8 cellular contexts compared by ENCODE assay signal in the genomic region with DNA sequence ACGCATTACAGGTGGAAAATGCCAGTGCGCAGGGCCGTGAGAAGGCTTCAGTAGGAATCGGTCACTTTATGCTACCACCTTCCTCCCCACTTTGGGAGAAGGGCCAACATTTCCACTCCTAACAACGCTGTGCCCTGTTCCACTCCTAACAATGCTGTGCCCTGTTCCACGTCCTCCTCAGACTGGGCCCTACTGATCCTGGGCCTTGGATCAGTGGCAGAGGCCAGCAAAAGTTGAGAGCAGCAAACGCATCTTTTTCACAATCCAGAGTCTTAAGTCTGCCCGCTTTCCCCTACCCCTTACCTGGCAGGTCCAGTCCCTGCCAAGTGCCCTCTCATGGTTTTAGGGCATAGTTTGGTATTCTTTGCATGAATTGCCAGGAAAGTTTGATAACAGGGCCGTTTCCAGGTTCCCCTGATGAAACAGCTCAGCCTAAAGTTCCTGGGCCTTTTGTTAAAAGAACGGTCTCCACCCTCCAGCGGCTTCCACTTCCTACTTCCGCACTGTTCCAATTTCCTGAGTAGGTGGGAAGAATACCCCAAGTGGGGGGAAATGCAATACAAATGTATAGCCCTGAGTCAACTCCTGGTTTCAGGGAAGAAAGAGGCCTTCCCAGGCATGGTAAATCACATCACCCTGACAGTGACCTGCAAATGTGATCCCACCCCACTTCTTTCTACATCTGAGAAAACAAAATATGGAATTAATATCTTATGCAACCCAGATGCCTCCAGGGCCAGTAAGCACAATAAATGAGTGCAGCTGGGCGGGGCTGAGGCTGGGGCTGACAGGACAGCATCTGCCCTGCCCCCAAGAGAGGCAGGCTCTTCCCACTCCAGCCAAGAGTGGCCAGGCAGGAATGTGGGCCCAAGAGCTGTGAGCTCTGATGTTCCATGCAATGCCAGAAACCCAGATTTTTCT. TPM values are rescaled to one million over a fixed set of nuclear protein-coding genes. Genes with fewer than 3 reads are reported as not detected.
DNase-seq lines count a peak whose midpoint lies in the region; ATAC-seq and TF ChIP-seq lines count a peak whose summit lies in the region.

No MANE protein-coding gene starts in this region.

- no peak for TF ChIP-seq POLR2A in transverse colon (IDR thresholded peaks at IDR 0.05)

- DNase-seq in AG04450 (ENCODE audit: low read depth, low spot score), result peak; percentile 88
- DNase-seq in medulla oblongata (ENCODE audit: extremely low spot score), result peak; percentile 77
- peak; percentile 85 for DNase-seq in transverse colon
- no peak for DNase-seq in AML-193 (lab: John Stamatoyannopoulos, UW)
- DNase-seq in DMS53 (lab: John Stamatoyannopoulos, UW), result no peak

- CTCF ChIA-PET in AG04450 (lab: Charles Lee), result interaction anchor here (0.6 to 2.4 kb wide), 4 partner anchors 15 to 67 kb away, joined by 3 to 7 read pairs (median 4); a partner anchor contains a TSS

- intact Hi-C loops in transverse colon (cut with DNase I; ENCODE audit: low total_unique reads), result no loop called here

- no peak for TF ChIP-seq CTCF in AG04450 (IDR thresholded peaks at IDR 0.05; ENCODE audit: low read depth, low read length)
- TF ChIP-seq CTCF in transverse colon (IDR thresholded peaks at IDR 0.05), result no peak

- TF ChIP-seq RAD21 in Ishikawa (IDR thresholded peaks at IDR 0.05; ENCODE audit: low read depth), result no peak; the same call in 1 of the 2 replicates

- H3K36me3 ChIP-seq in duodenal mucosa (ENCODE audit: control insufficient read depth in 1 of 2, insufficient read depth in 2 of 2, low read length in 2 of 2), result peaks cover 9 to 37% of the 10 kb centered on the region in 2 donors
- peaks cover 0 to 10% (median 4%) of the 10 kb centered on the region in 4 donors for H3K36me3 ChIP-seq in transverse colon

- peak overlapping the region; percentile 39 for H3K4me3 ChIP-seq in AG04450 (ENCODE audit: low read depth, low read length)
- no peak overlapping the region for H3K4me3 ChIP-seq in duodenal mucosa (ENCODE audit: low read depth in 1 of 2, low read length in 2 of 2)
- no peak overlapping the region for H3K4me3 ChIP-seq in transverse colon

- peak overlapping the region; percentile 12 to 39 for H3K9ac ChIP-seq in duodenal mucosa (ENCODE audit: low read depth in 1 of 2, low read length in 2 of 2)

- H3K4me1 ChIP-seq in duodenal mucosa (ENCODE audit: control insufficient read depth in 1 of 2, insufficient read depth in 2 of 2, low read length in 2 of 2) (peaks cover 39 to 45% of the 10 kb centered on the region in 2 donors), transverse colon (peaks cover 71 to 95% (median 78%) of the 10 kb centered on the region in 4 donors)

- TF ChIP-seq EP300 in Ishikawa (IDR thresholded peaks at IDR 0.05; ENCODE audit: borderline replicate concordance), result peak; percentile 39; the same call in 1 of the 2 replicates
- TF ChIP-seq EP300 in transverse colon (IDR thresholded peaks at IDR 0.05; ENCODE audit: low read depth), result peak; percentile 21

- no peak for ATAC-seq in HG03175 (IDR thresholded peaks at IDR 0.05; ENCODE audit: unreplicated experiment)

- WGBS in transverse colon (ENCODE audit: low coverage in 1 of 2), 2 donors, result 38 to 45% methylated on average over 9 to 13 of the region's 13 CpGs

- H3K27ac ChIP-seq in AG04450 (ENCODE audit: low read depth, low read length) (peak overlapping the region; percentile 98), duodenal mucosa (ENCODE audit: low read depth, low read length) (peak overlapping the region; percentile 95), transverse colon (peak overlapping the region; percentile 91 to 97 (median 94))

- H3K27me3 ChIP-seq in AG04450 (ENCODE audit: control insufficient read depth, insufficient read depth, low read length) (no peaks in the 10 kb centered on the region), duodenal mucosa (ENCODE audit: control insufficient read depth in 1 of 2, insufficient read depth in 2 of 2, low read length in 2 of 2) (no peaks in the 10 kb centered on the region), transverse colon (no peaks in the 10 kb centered on the region)

- POLR2A ChIA-PET in AG04450 (lab: Yijun Ruan, JAX), result interaction anchor here (0.5 to 2.6 kb wide), 7 partner anchors 11 to 307 kb away, joined by 3 to 12 read pairs (median 6); a partner anchor contains a TSS

- in situ Hi-C loops in transverse colon (cut with MboI; ENCODE audit: low pct_ligation_motif_present in 1 of 4, low pct_unique_long_range_greater_than_20kb in 1 of 4, low sequenced_read_pairs in 3 of 4), result no loop called here

- no peaks in the 10 kb centered on the region for H3K9me3 ChIP-seq in AG04450 (ENCODE audit: control insufficient read depth, insufficient read depth, low read length)
- H3K9me3 ChIP-seq in duodenal mucosa (ENCODE audit: control insufficient read depth in 1 of 2, low read length in 2 of 2), result no peaks in the 10 kb centered on the region
- H3K9me3 ChIP-seq in transverse colon, result no peaks in the 10 kb centered on the region

TF ChIP-seq in Ishikawa, 13 proteins besides CTCF, POLR2A, EP300 and RAD21:
- TF ChIP-seq CREB1 (IDR thresholded peaks at IDR 0.05; ENCODE audit: low read depth), result no peak
- TF ChIP-seq, protein P1, sequence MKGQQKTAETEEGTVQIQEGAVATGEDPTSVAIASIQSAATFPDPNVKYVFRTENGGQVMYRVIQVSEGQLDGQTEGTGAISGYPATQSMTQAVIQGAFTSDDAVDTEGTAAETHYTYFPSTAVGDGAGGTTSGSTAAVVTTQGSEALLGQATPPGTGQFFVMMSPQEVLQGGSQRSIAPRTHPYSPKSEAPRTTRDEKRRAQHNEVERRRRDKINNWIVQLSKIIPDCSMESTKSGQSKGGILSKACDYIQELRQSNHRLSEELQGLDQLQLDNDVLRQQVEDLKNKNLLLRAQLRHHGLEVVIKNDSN (IDR thresholded peaks at IDR 0.05), result no peak
- no peak for TF ChIP-seq EGR1 (IDR thresholded peaks at IDR 0.05)
- no peak; the same call in 1 of the 2 replicates for TF ChIP-seq CEBPB (IDR thresholded peaks at IDR 0.05)
- TF ChIP-seq NFIC (IDR thresholded peaks at IDR 0.05), result peak; percentile 42; the same call in 1 of the 2 replicates
- peak; percentile 28; the same call in 1 of the 2 replicates for TF ChIP-seq TCF12 (IDR thresholded peaks at IDR 0.05; ENCODE audit: low read depth)
- TF ChIP-seq TEAD4 (IDR thresholded peaks at IDR 0.05), result peak; percentile 86

RNA-seq across cellular contexts. Expression of a gene that starts 15.0 kb away (rescaled TPM):
- polyA plus RNA-seq in AG04450 (2011; rRNA removed), result 119 and 128 TPM in 2 replicates
- polyA minus RNA-seq in AG04450 (2011; rRNA and poly(A)+ RNA removed), result 297 and 364 TPM in 2 replicates
- 100 to 1,000 TPM in 1 of 4 donors, 10 to 100 TPM in 3; 67.2 to 126 (median 79.5) TPM for total RNA-seq in transverse colon

RNA-seq across cellular contexts. Expression of a gene that starts 15.3 kb away (rescaled TPM):
- 40.5 and 42.8 TPM in 2 replicates for polyA plus RNA-seq in AG04450 (2011; rRNA removed)
- polyA minus RNA-seq in AG04450 (2011; rRNA and poly(A)+ RNA removed), result 78.1 and 83.4 TPM in 2 replicates
- 10 to 100 TPM; 34.4 to 73.0 (median 71.6) TPM for total RNA-seq in transverse colon

Comparison
In these comparisons a context has a peak if more than half of its experiments do, and no peak if none do; other contexts are left out.
1. DNase-seq: peak in AG04450 (single experiment), medulla oblongata (single experiment) and transverse colon (single experiment); none in AML-193 (0 of 2) and DMS53 (single experiment).
2. Peak in every context shown above with its lines, with median percentiles within 50 percentile points of each other: H3K27ac ChIP-seq.